ENCODE assay signal across 11 cellular contexts in genomic region chr14:105059917-105060565, GRCh38. TPM values are rescaled to one million over a fixed set of nuclear protein-coding genes. Genes with fewer than 3 reads are reported as not detected.
DNase-seq lines count a peak whose midpoint lies in the region; TF ChIP-seq lines count a peak whose summit lies in the region.
"Had no signal": no experiment of that assay in that cellular context is flagged by ENCODE, and none has a peak within 500 bp of the region (broad histone marks: within the 10 kb centered on the region; RNA-seq: fewer than 3 reads in every experiment).

No MANE protein-coding gene starts in this region.

- peak overlapping the region; percentile 79 for H3K4me3 Mint-ChIP-seq in activated naive CD4-positive, alpha-beta T cell treated with anti-CD3 and anti-CD28 coated beads, Interleukin-2, amount 50 U/mL, for 24 hours
- H3K4me3 Mint-ChIP-seq in MCF 10A (ENCODE audit: unreplicated experiment): no peak overlapping the region

- peaks cover 56% of the 10 kb centered on the region for H3K4me1 Mint-ChIP-seq in activated naive CD4-positive, alpha-beta T cell treated with anti-CD3 and anti-CD28 coated beads, Interleukin-2, amount 50 U/mL, for 24 hours
- H3K4me1 Mint-ChIP-seq in MCF 10A (ENCODE audit: insufficient read depth, unreplicated experiment): no peaks in the 10 kb centered on the region

- no TSS peak for BruUV-seq in MCF 10A (replicated peaks; lab: Mats Ljungman, UMichigan)

- DNase-seq in stimulated activated naive CD4-positive, alpha-beta T cell treated with Interleukin-2 at 50 U/mL for 16 hours (lab: John Stamatoyannopoulos, UW): peak; percentile 24
- no peak for DNase-seq in stimulated activated naive CD4-positive, alpha-beta T cell (lab: John Stamatoyannopoulos, UW)
- DNase-seq in retina: no peak
- no peak for DNase-seq in MCF 10A (ENCODE audit: unreplicated experiment)
- DNase-seq in AG20443 (ENCODE audit: low spot score): no peak
- no peak for DNase-seq in amygdala (lab: John Stamatoyannopoulos, UW)
- DNase-seq: foreskin melanocyte, NCI-H146 had no signal

- H3K4me3 ChIP-seq in mononuclear cell (ENCODE audit: low read length): peak overlapping the region; percentile 13

- no peak for TF ChIP-seq CTCF in MCF 10A (IDR thresholded peaks at IDR 0.05; ENCODE audit: unreplicated experiment)

- H3K9me3 ChIP-seq in mononuclear cell (ENCODE audit: low read depth, low read length): no peaks in the 10 kb centered on the region

- H3K36me3 Mint-ChIP-seq in activated naive CD4-positive, alpha-beta T cell treated with anti-CD3 and anti-CD28 coated beads, Interleukin-2, amount 50 U/mL, for 24 hours: peaks cover 4% of the 10 kb centered on the region
- H3K36me3 Mint-ChIP-seq in MCF 10A (ENCODE audit: insufficient read depth, unreplicated experiment): no peaks in the 10 kb centered on the region

- peaks cover 74% of the 10 kb centered on the region for H3K4me1 ChIP-seq in mononuclear cell (ENCODE audit: insufficient read depth, low read length)
- H3K4me1 ChIP-seq: parathyroid adenoma had no signal

- CTCF ChIA-PET in MCF 10A (lab: Yijun Ruan, JAX): no interaction called here

- peak overlapping the region; percentile 92 for H3K27ac Mint-ChIP-seq in activated naive CD4-positive, alpha-beta T cell treated with anti-CD3 and anti-CD28 coated beads, Interleukin-2, amount 50 U/mL, for 24 hours
- H3K27ac Mint-ChIP-seq in MCF 10A (ENCODE audit: low read depth, unreplicated experiment): no peak overlapping the region

- intact Hi-C loops in MCF 10A (cut with micrococcal nuclease): no loop called here

- H3K27me3 Mint-ChIP-seq in activated naive CD4-positive, alpha-beta T cell treated with anti-CD3 and anti-CD28 coated beads, Interleukin-2, amount 50 U/mL, for 24 hours: no peaks in the 10 kb centered on the region
- peaks cover 18% of the 10 kb centered on the region for H3K27me3 Mint-ChIP-seq in MCF 10A (ENCODE audit: insufficient read depth, unreplicated experiment)

- H3K9me3 Mint-ChIP-seq in activated naive CD4-positive, alpha-beta T cell treated with anti-CD3 and anti-CD28 coated beads, Interleukin-2, amount 50 U/mL, for 24 hours: no peaks in the 10 kb centered on the region
- no peaks in the 10 kb centered on the region for H3K9me3 Mint-ChIP-seq in MCF 10A (ENCODE audit: unreplicated experiment)

- no peaks in the 10 kb centered on the region for H3K27me3 ChIP-seq in mononuclear cell (ENCODE audit: insufficient read depth, low read length)

- POLR2A ChIA-PET in MCF 10A (lab: Yijun Ruan, JAX): interaction anchor here (0.8 kb wide), 1 partner anchor 15 kb away, joined by 3 read pairs; no protein-coding TSS in a partner anchor

RNA-seq across cellular contexts. Expression of gene GPR132, which starts 5.2 kb away (rescaled TPM):
- total RNA-seq in mononuclear cell (98.0 TPM), MCF 10A (2022) (0.42 TPM in 1 of 2 replicates, not detected in the other)

RNA-seq across cellular contexts. Expression of gene CDCA4, which starts 39.2 kb away (rescaled TPM):
- total RNA-seq in mononuclear cell: 31.2 TPM
- 29.3 and 33.0 TPM in 2 replicates for total RNA-seq in MCF 10A (2022)

Comparison
In these comparisons a context has a peak if more than half of its experiments do, and no peak if none do; other contexts are left out.
1. RNA of gene GPR132, which starts 5.2 kb away (total RNA-seq): 98.0 TPM in mononuclear cell (single experiment); 0.42 TPM in MCF 10A; every median in the first group is over 10 times any median in the second.